Comparison of ENCODE assay signal across 22 cellular contexts in genomic region chr4:118193421-118193820, GRCh38.
A peak's percentile ranks its signal among the peaks of the same experiment; 100 is the strongest.
DNase-seq lines count a peak whose midpoint lies in the region; ATAC-seq, FAIRE-seq and TF ChIP-seq lines count a peak whose summit lies in the region.
"Had no signal": no experiment of that assay in that cellular context is flagged by ENCODE, and none has a peak within 500 bp of the region (broad histone marks: within the 10 kb centered on the region; RNA-seq: fewer than 3 reads in every experiment).

No MANE protein-coding gene starts in this region.

- H3K9me1 ChIP-seq in K562 (ENCODE audit: control insufficient read depth, insufficient read depth, low read length), result no peaks in the 10 kb centered on the region

- H2BK12ac ChIP-seq in neuronal stem cell (ENCODE audit: low read length), result no peak overlapping the region

- ATAC-seq in K562, result no peak
- no peak for ATAC-seq in HG03342 (IDR thresholded peaks at IDR 0.05; ENCODE audit: unreplicated experiment)
- ATAC-seq: GM12878, HCT116, HepG2 had no signal

- H2BK120ac ChIP-seq in neuronal stem cell (ENCODE audit: low read depth, low read length), result no peak overlapping the region

- H3K4me3 ChIP-seq in K562 (no peak overlapping the region), neuronal stem cell (ENCODE audit: low read length in 2 of 2) (no peak overlapping the region)
- H3K4me3 ChIP-seq: GM12878 had no signal

- H3K4me2 ChIP-seq in K562 (ENCODE audit: insufficient read depth, low read length), result no peak overlapping the region
- no peak overlapping the region for H3K4me2 ChIP-seq in neuronal stem cell (ENCODE audit: insufficient read depth, low read length, poor library complexity, severe bottlenecking)

- H3K18ac ChIP-seq in neuronal stem cell (ENCODE audit: low read length), result no peak overlapping the region

- BruUV-seq in K562 (replicated peaks; lab: Mats Ljungman, UMichigan), result no TSS peak

- H3K9me3 ChIP-seq in K562 (replicated peaks; ENCODE audit: control insufficient read depth, insufficient read depth, low read depth, low read length), result no peaks in the 10 kb centered on the region
- peaks cover 0 to 2% of the 10 kb centered on the region in 2 donors for H3K9me3 ChIP-seq in neuronal stem cell (replicated peaks in 1 of 2; ENCODE audit: control insufficient read depth in 2 of 2, insufficient read depth in 1 of 2, low read depth in 1 of 2, low read length in 2 of 2)
- H3K9me3 ChIP-seq: Caco-2 had no signal

- H4K20me1 ChIP-seq in K562 (replicated peaks; ENCODE audit: control insufficient read depth, insufficient read depth, low read length), result no peaks in the 10 kb centered on the region

- no peak overlapping the region for H3K4ac ChIP-seq in neuronal stem cell (ENCODE audit: low read length)

- no peak overlapping the region for H4K8ac ChIP-seq in neuronal stem cell (ENCODE audit: low read depth, low read length)

- H3K23ac ChIP-seq in neuronal stem cell (ENCODE audit: low read depth, low read length, poor library complexity), result no peak overlapping the region

- intact Hi-C loops in K562 (cut with micrococcal nuclease), result no loop called here

- H3K27ac ChIP-seq in K562 (ENCODE audit: extremely low read depth, low read depth, low read length), result no peak overlapping the region
- no peak overlapping the region for H3K27ac ChIP-seq in neuronal stem cell (replicated peaks; ENCODE audit: low read length)
- H3K27ac ChIP-seq: C4-2B had no signal

- FAIRE-seq in K562 (lab: Jason Lieb, UNC), result no peak
- FAIRE-seq: A204.1, D721Med, GM12878, HepG2 had no signal

- no peak overlapping the region for H2BK5ac ChIP-seq in neuronal stem cell (ENCODE audit: low read length)

- TF ChIP-seq EP300 in K562 (IDR thresholded peaks at IDR 0.05; ENCODE audit: low read length), result no peak

- TF ChIP-seq CTCF in K562 (IDR thresholded peaks at IDR 0.05 in 2 of 3, conservative IDR thresholded peaks at IDR 0.05 in 1 of 3; ENCODE audit: insufficient read depth in 2 of 3, low read depth in 1 of 3, low read length in 3 of 3), result no peak

- H2BK15ac ChIP-seq in neuronal stem cell (ENCODE audit: low read length), result no peak overlapping the region

- H3K9ac ChIP-seq in K562 (ENCODE audit: insufficient read depth in 1 of 2, low read depth in 2 of 2, low read length in 2 of 2) (no peak overlapping the region), neuronal stem cell (ENCODE audit: low read depth, low read length, poor library complexity) (no peak overlapping the region)

- H3K4me1 ChIP-seq in K562 (replicated peaks in 1 of 2; ENCODE audit: control insufficient read depth in 2 of 2, insufficient read depth in 2 of 2, low read length in 2 of 2) (no peaks in the 10 kb centered on the region), neuronal stem cell (ENCODE audit: control insufficient read depth in 2 of 2, insufficient read depth in 1 of 2, low read depth in 1 of 2, low read length in 2 of 2) (no peaks in the 10 kb centered on the region)
- H3K4me1 ChIP-seq: Caco-2 had no signal

- POLR2A ChIA-PET in K562 (lab: Yijun Ruan, JAX), result no interaction called here

- H3K79me2 ChIP-seq in K562 (ENCODE audit: control insufficient read depth, insufficient read depth, low read length), result no peaks in the 10 kb centered on the region

- H2AK5ac ChIP-seq in neuronal stem cell (ENCODE audit: low read depth, low read length), result no peak overlapping the region

- 0% methylated on average over 6 of the region's 6 CpGs for WGBS in K562 (ENCODE audit: insufficient coverage, low coverage, missing lambda C conversion rate)
- no CpG with 5 or more reads among the region's 6 CpGs for WGBS in neuronal stem cell (ENCODE audit: extremely low coverage in 2 of 2, insufficient read length in 2 of 2, insufficient replicate concordance in 1 of 2), 2 donors

- H2AFZ ChIP-seq in K562 (ENCODE audit: low read depth, low read length) (no peak overlapping the region), neuronal stem cell (ENCODE audit: low read length) (no peak overlapping the region)

- TF ChIP-seq POLR2A in K562 (conservative IDR thresholded peaks at IDR 0.05), result no peak

- H3K79me1 ChIP-seq in neuronal stem cell (ENCODE audit: low read depth, low read length), result no peaks in the 10 kb centered on the region

- DNase-seq in NCI-H2171 treated with DMSO at 0.1 percent for 48 hours (lab: John Stamatoyannopoulos, UW) (peak; percentile 0), NCI-H2171 (lab: John Stamatoyannopoulos, UW) (no peak), G401 (ENCODE audit: low spot score) (peak; percentile 69), K562 (ENCODE audit: extremely low read depth in 1 of 4, low spot score in 3 of 4) (no peak), neuronal stem cell (ENCODE audit: low spot score) (no peak), DMS114 treated with DMSO at 0.1 percent for 48 hours (lab: John Stamatoyannopoulos, UW; ENCODE audit: unreplicated experiment) (no peak), RPMI8226 (no peak)
- DNase-seq: ACHN; Caco-2; CD4-positive, alpha-beta T cell; DMS79; GOT3; H7; HFFc6; KG1 had no signal

- in situ Hi-C loops in G401 (cut with HindIII; ENCODE audit: low sequenced_read_pairs), result no loop called here
- in situ Hi-C loops in K562 (cut with MboI), result no loop called here

- peak overlapping the region; percentile 59 for H4K91ac ChIP-seq in neuronal stem cell (ENCODE audit: low read depth, low read length, poor library complexity)

- H3K27me3 ChIP-seq in K562 (ENCODE audit: control insufficient read depth in 2 of 2, insufficient read depth in 2 of 2, low read length in 2 of 2) (no peaks in the 10 kb centered on the region), neuronal stem cell (ENCODE audit: control insufficient read depth in 3 of 3, insufficient read depth in 3 of 3, low read depth in 1 of 3, low read length in 3 of 3) (no peaks in the 10 kb centered on the region)

- TF ChIP-seq RAD21 in K562 (CRISPR knock-in tag; conservative IDR thresholded peaks at IDR 0.05 in 1 of 2, IDR thresholded peaks at IDR 0.05 in 1 of 2), result no peak

- H3K36me3 ChIP-seq in K562 (ENCODE audit: control insufficient read depth, insufficient read depth, low read length) (no peaks in the 10 kb centered on the region), neuronal stem cell (replicated peaks in 1 of 2; ENCODE audit: control insufficient read depth in 2 of 2, insufficient read depth in 2 of 2, low read length in 2 of 2) (no peaks in the 10 kb centered on the region)

- CTCF ChIA-PET in K562 (lab: Yijun Ruan, JAX; ENCODE audit: low intra/inter-chr PET ratio), result no interaction called here

- peak overlapping the region; percentile 39 for H3K14ac ChIP-seq in neuronal stem cell (ENCODE audit: low read length)

TF ChIP-seq in K562, 482 proteins besides CTCF, POLR2A, EP300 and RAD21:
- TF ChIP-seq HNRNPLL (IDR thresholded peaks at IDR 0.05; ENCODE audit: low read depth, low read length, poor library complexity, severe bottlenecking) (no peak), HDAC6 (IDR thresholded peaks at IDR 0.05; ENCODE audit: low read depth, low read length) (no peak), ZZZ3 (IDR thresholded peaks at IDR 0.05) (no peak), NFIC (IDR thresholded peaks at IDR 0.05) (peak; percentile 47), ZNF57 (CRISPR knock-in tag; IDR thresholded peaks at IDR 0.05) (no peak)

Comparison
In these comparisons a context has a peak if more than half of its experiments do, and no peak if none do; other contexts are left out.
1. DNase-seq: peak in NCI-H2171 treated with DMSO at 0.1 percent for 48 hours (single experiment) and G401 (single experiment); none in NCI-H2171 (single experiment), K562 (0 of 4), neuronal stem cell (single experiment), DMS114 treated with DMSO at 0.1 percent for 48 hours (single experiment) and RPMI8226 (single experiment).